In genomic region chr6:110492584-110492983, GRCh38 we compare ENCODE assay signal across 1 cellular context.
TF ChIP-seq lines count a peak whose summit lies in the region.

No MANE protein-coding gene starts in this region.

TF ChIP-seq in HEK293, 187 proteins besides CTCF, POLR2A, EP300 and RAD21 (continued from another document and continues in another):
- TF ChIP-seq FEZF1 (tag by site-specific recombination; IDR thresholded peaks at IDR 0.05) (no peak), ZNF701 (tag by site-specific recombination; IDR thresholded peaks at IDR 0.05) (no peak), ZNF391 (tag by site-specific recombination; IDR thresholded peaks at IDR 0.05; ENCODE audit: borderline replicate concordance, low read depth) (no peak), ZBTB10 (tag by site-specific recombination; IDR thresholded peaks at IDR 0.05) (no peak), ZNF518A (tag by site-specific recombination; conservative IDR thresholded peaks at IDR 0.05; ENCODE audit: low read depth) (no peak), KLF8 (tag by site-specific recombination; IDR thresholded peaks at IDR 0.05) (peak; percentile 78), ZNF112 (tag by site-specific recombination; IDR thresholded peaks at IDR 0.05) (no peak), ZNF544 (tag by site-specific recombination; IDR thresholded peaks at IDR 0.05) (no peak), ZNF121 (tag by site-specific recombination; IDR thresholded peaks at IDR 0.05) (no peak), ZNF677 (tag by site-specific recombination; IDR thresholded peaks at IDR 0.05) (no peak), KLF9 (tag by site-specific recombination; IDR thresholded peaks at IDR 0.05; ENCODE audit: low read depth) (no peak), ZBTB48 (tag by site-specific recombination; IDR thresholded peaks at IDR 0.05) (no peak), SP3 (tag by site-specific recombination; IDR thresholded peaks at IDR 0.05) (no peak), MEIS1 (CRISPR knock-in tag; IDR thresholded peaks at IDR 0.05; ENCODE audit: borderline replicate concordance) (no peak), ZNF366 (tag by site-specific recombination; conservative IDR thresholded peaks at IDR 0.05) (peak; percentile 61), ZNF335 (tag by site-specific recombination; conservative IDR thresholded peaks at IDR 0.05) (no peak), MZF1 (tag by site-specific recombination; IDR thresholded peaks at IDR 0.05; ENCODE audit: borderline replicate concordance) (no peak), ZNF311 (tag by site-specific recombination; IDR thresholded peaks at IDR 0.05; ENCODE audit: borderline replicate concordance) (no peak), PRDM10 (tag by site-specific recombination; IDR thresholded peaks at IDR 0.05) (no peak), PATZ1 (tag by site-specific recombination; IDR thresholded peaks at IDR 0.05) (peak; percentile 68), ZNF292 (tag by site-specific recombination; IDR thresholded peaks at IDR 0.05; ENCODE audit: borderline replicate concordance, low read depth) (no peak), TSHZ1 (tag by site-specific recombination; IDR thresholded peaks at IDR 0.05; ENCODE audit: borderline replicate concordance) (peak; percentile 65; the same call in 1 of the 2 replicates), ZNF23 (tag by site-specific recombination; IDR thresholded peaks at IDR 0.05; ENCODE audit: borderline replicate concordance) (no peak), ZNF341 (tag by site-specific recombination; IDR thresholded peaks at IDR 0.05; ENCODE audit: low read depth) (no peak), ZNF398 (tag by site-specific recombination; IDR thresholded peaks at IDR 0.05) (peak; percentile 34), RBAK (tag by site-specific recombination; IDR thresholded peaks at IDR 0.05) (no peak), ZNF354C (tag by site-specific recombination; IDR thresholded peaks at IDR 0.05; ENCODE audit: borderline replicate concordance, low read depth) (no peak), KLF7 (tag by site-specific recombination; IDR thresholded peaks at IDR 0.05; ENCODE audit: borderline replicate concordance) (no peak), ZNF18 (tag by site-specific recombination; IDR thresholded peaks at IDR 0.05) (no peak), ZNF776 (tag by site-specific recombination; IDR thresholded peaks at IDR 0.05; ENCODE audit: borderline replicate concordance) (no peak), ATF2 (tag by site-specific recombination; IDR thresholded peaks at IDR 0.05; ENCODE audit: low read depth) (peak; percentile 77), ZNF174 (tag by site-specific recombination; IDR thresholded peaks at IDR 0.05) (no peak)
